In genomic region chr6:159042003-159042823, GRCh38 we compare ENCODE assay signal across 1 cellular context.
TF ChIP-seq lines count a peak whose summit lies in the region.

No MANE protein-coding gene starts in this region.

TF ChIP-seq in HepG2, 621 proteins besides CTCF, POLR2A, EP300 and RAD21 (continued from another document and continues in another):
- TF ChIP-seq PAWR (CRISPR knock-in tag; IDR thresholded peaks at IDR 0.05; ENCODE audit: borderline replicate concordance): no peak
- TF ChIP-seq ZNF263 (CRISPR knock-in tag; IDR thresholded peaks at IDR 0.05): no peak
- no peak for TF ChIP-seq ESRRA (CRISPR knock-in tag; IDR thresholded peaks at IDR 0.05; ENCODE audit: low read depth)
- TF ChIP-seq, protein P1, sequence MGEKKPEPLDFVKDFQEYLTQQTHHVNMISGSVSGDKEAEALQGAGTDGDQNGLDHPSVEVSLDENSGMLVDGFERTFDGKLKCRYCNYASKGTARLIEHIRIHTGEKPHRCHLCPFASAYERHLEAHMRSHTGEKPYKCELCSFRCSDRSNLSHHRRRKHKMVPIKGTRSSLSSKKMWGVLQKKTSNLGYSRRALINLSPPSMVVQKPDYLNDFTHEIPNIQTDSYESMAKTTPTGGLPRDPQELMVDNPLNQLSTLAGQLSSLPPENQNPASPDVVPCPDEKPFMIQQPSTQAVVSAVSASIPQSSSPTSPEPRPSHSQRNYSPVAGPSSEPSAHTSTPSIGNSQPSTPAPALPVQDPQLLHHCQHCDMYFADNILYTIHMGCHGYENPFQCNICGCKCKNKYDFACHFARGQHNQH (CRISPR knock-in tag; IDR thresholded peaks at IDR 0.05): peak; percentile 36; the same call in 1 of the 2 replicates
- TF ChIP-seq ZNF3 (CRISPR knock-in tag; IDR thresholded peaks at IDR 0.05): no peak
- no peak for TF ChIP-seq SETDB1 (CRISPR knock-in tag; IDR thresholded peaks at IDR 0.05; ENCODE audit: borderline replicate concordance)
- TF ChIP-seq MED1 (CRISPR knock-in tag; IDR thresholded peaks at IDR 0.05): no peak
- TF ChIP-seq LRRFIP1 (CRISPR knock-in tag; conservative IDR thresholded peaks at IDR 0.05): no peak
- no peak for TF ChIP-seq TRAFD1 (CRISPR knock-in tag; IDR thresholded peaks at IDR 0.05; ENCODE audit: borderline replicate concordance)
- no peak for TF ChIP-seq ZMYM3 (CRISPR knock-in tag; IDR thresholded peaks at IDR 0.05)
- TF ChIP-seq, protein P2, sequence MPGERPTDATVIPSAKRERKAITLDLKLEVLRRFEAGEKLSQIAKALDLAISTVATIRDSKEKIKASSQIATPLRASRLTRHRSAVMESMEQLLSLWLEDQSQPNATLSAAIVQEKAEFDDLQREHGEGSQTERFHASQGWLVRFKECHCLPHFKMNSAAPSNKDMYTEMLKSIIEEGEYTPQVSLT (CRISPR knock-in tag; IDR thresholded peaks at IDR 0.05; ENCODE audit: borderline replicate concordance, low read depth): no peak
- TF ChIP-seq ZNF780A (CRISPR knock-in tag; IDR thresholded peaks at IDR 0.05): no peak
- no peak for TF ChIP-seq RBM22 (optimal IDR thresholded peaks at IDR 0.05; ENCODE audit: low read length)
- TF ChIP-seq MBD4 (IDR thresholded peaks at IDR 0.05; ENCODE audit: borderline replicate concordance, low read length): no peak
- TF ChIP-seq, protein P3, sequence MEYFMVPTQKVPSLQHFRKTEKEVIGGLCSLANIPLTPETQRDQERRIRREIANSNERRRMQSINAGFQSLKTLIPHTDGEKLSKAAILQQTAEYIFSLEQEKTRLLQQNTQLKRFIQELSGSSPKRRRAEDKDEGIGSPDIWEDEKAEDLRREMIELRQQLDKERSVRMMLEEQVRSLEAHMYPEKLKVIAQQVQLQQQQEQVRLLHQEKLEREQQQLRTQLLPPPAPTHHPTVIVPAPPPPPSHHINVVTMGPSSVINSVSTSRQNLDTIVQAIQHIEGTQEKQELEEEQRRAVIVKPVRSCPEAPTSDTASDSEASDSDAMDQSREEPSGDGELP (IDR thresholded peaks at IDR 0.05; ENCODE audit: borderline replicate concordance, low read depth): peak; percentile 50; the same call in 1 of the 2 replicates
- TF ChIP-seq, protein P4, sequence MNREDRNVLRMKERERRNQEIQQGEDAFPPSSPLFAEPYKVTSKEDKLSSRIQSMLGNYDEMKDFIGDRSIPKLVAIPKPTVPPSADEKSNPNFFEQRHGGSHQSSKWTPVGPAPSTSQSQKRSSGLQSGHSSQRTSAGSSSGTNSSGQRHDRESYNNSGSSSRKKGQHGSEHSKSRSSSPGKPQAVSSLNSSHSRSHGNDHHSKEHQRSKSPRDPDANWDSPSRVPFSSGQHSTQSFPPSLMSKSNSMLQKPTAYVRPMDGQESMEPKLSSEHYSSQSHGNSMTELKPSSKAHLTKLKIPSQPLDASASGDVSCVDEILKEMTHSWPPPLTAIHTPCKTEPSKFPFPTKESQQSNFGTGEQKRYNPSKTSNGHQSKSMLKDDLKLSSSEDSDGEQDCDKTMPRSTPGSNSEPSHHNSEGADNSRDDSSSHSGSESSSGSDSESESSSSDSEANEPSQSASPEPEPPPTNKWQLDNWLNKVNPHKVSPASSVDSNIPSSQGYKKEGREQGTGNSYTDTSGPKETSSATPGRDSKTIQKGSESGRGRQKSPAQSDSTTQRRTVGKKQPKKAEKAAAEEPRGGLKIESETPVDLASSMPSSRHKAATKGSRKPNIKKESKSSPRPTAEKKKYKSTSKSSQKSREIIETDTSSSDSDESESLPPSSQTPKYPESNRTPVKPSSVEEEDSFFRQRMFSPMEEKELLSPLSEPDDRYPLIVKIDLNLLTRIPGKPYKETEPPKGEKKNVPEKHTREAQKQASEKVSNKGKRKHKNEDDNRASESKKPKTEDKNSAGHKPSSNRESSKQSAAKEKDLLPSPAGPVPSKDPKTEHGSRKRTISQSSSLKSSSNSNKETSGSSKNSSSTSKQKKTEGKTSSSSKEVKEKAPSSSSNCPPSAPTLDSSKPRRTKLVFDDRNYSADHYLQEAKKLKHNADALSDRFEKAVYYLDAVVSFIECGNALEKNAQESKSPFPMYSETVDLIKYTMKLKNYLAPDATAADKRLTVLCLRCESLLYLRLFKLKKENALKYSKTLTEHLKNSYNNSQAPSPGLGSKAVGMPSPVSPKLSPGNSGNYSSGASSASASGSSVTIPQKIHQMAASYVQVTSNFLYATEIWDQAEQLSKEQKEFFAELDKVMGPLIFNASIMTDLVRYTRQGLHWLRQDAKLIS (CRISPR knock-in tag; IDR thresholded peaks at IDR 0.05): no peak
- TF ChIP-seq, protein P5, sequence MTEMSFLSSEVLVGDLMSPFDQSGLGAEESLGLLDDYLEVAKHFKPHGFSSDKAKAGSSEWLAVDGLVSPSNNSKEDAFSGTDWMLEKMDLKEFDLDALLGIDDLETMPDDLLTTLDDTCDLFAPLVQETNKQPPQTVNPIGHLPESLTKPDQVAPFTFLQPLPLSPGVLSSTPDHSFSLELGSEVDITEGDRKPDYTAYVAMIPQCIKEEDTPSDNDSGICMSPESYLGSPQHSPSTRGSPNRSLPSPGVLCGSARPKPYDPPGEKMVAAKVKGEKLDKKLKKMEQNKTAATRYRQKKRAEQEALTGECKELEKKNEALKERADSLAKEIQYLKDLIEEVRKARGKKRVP (CRISPR knock-in tag; IDR thresholded peaks at IDR 0.05): no peak
- no peak for TF ChIP-seq NR2F2 (IDR thresholded peaks at IDR 0.05; ENCODE audit: borderline replicate concordance, low read depth)
- no peak for TF ChIP-seq MED13 (CRISPR knock-in tag; IDR thresholded peaks at IDR 0.05)
- TF ChIP-seq ZMYM2 (CRISPR knock-in tag; IDR thresholded peaks at IDR 0.05): no peak
- TF ChIP-seq, protein P6, sequence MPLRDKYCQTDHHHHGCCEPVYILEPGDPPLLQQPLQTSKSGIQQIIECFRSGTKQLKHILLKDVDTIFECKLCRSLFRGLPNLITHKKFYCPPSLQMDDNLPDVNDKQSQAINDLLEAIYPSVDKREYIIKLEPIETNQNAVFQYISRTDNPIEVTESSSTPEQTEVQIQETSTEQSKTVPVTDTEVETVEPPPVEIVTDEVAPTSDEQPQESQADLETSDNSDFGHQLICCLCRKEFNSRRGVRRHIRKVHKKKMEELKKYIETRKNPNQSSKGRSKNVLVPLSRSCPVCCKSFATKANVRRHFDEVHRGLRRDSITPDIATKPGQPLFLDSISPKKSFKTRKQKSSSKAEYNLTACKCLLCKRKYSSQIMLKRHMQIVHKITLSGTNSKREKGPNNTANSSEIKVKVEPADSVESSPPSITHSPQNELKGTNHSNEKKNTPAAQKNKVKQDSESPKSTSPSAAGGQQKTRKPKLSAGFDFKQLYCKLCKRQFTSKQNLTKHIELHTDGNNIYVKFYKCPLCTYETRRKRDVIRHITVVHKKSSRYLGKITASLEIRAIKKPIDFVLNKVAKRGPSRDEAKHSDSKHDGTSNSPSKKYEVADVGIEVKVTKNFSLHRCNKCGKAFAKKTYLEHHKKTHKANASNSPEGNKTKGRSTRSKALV (CRISPR knock-in tag; IDR thresholded peaks at IDR 0.05): no peak
- no peak for TF ChIP-seq ZNF460 (CRISPR knock-in tag; IDR thresholded peaks at IDR 0.05; ENCODE audit: borderline replicate concordance)
- TF ChIP-seq PAF1 (CRISPR knock-in tag; IDR thresholded peaks at IDR 0.05): no peak
- no peak for TF ChIP-seq TBL1XR1 (IDR thresholded peaks at IDR 0.05; ENCODE audit: borderline replicate concordance, low read length, partially characterized antibody)
- no peak for TF ChIP-seq GZF1 (CRISPR knock-in tag; IDR thresholded peaks at IDR 0.05)
- TF ChIP-seq KDM1A (CRISPR knock-in tag; IDR thresholded peaks at IDR 0.05): no peak
- no peak for TF ChIP-seq JARID2 (CRISPR knock-in tag; IDR thresholded peaks at IDR 0.05; ENCODE audit: insufficient replicate concordance)
- no peak for TF ChIP-seq ARHGAP35 (CRISPR knock-in tag; IDR thresholded peaks at IDR 0.05; ENCODE audit: borderline replicate concordance)
- no peak for TF ChIP-seq ARNTL (CRISPR knock-in tag; IDR thresholded peaks at IDR 0.05)
- peak; percentile 52 for TF ChIP-seq ZEB1 (IDR thresholded peaks at IDR 0.05; ENCODE audit: insufficient replicate concordance, low read depth)
- TF ChIP-seq ZFP1 (CRISPR knock-in tag; IDR thresholded peaks at IDR 0.05): no peak
- peak; percentile 78 for TF ChIP-seq STAG1 (CRISPR knock-in tag; IDR thresholded peaks at IDR 0.05)
- TF ChIP-seq NFYC (CRISPR knock-in tag; IDR thresholded peaks at IDR 0.05): no peak
- no peak for TF ChIP-seq ZNF317 (CRISPR knock-in tag; IDR thresholded peaks at IDR 0.05)
- 0 out of 2 replicates have a peak, but pooled peaks have one; percentile 18 for TF ChIP-seq SAP130 (CRISPR knock-in tag; IDR thresholded peaks at IDR 0.05; ENCODE audit: low read depth)
- TF ChIP-seq HES4 (CRISPR knock-in tag; IDR thresholded peaks at IDR 0.05; ENCODE audit: borderline replicate concordance): no peak
- TF ChIP-seq FOSL2 (CRISPR knock-in tag; IDR thresholded peaks at IDR 0.05): peak; percentile 35; the same call in 1 of the 2 replicates
- no peak for TF ChIP-seq ZBTB7A (CRISPR knock-in tag; IDR thresholded peaks at IDR 0.05)
- TF ChIP-seq PLRG1 (conservative IDR thresholded peaks at IDR 0.05): no peak
- TF ChIP-seq HNRNPH1 (optimal IDR thresholded peaks at IDR 0.05; ENCODE audit: low read depth, low read length): no peak
- no peak for TF ChIP-seq ZNF501 (CRISPR knock-in tag; IDR thresholded peaks at IDR 0.05)
- TF ChIP-seq SNAI1 (CRISPR knock-in tag; IDR thresholded peaks at IDR 0.05; ENCODE audit: borderline replicate concordance): no peak
- no peak for TF ChIP-seq ZNF546 (CRISPR knock-in tag; conservative IDR thresholded peaks at IDR 0.05)
- TF ChIP-seq HNF1B (CRISPR knock-in tag; IDR thresholded peaks at IDR 0.05): 0 out of 2 replicates have a peak, but pooled peaks have one; percentile 40
- TF ChIP-seq ZNF33B (CRISPR knock-in tag; IDR thresholded peaks at IDR 0.05): no peak
- TF ChIP-seq, protein P7, sequence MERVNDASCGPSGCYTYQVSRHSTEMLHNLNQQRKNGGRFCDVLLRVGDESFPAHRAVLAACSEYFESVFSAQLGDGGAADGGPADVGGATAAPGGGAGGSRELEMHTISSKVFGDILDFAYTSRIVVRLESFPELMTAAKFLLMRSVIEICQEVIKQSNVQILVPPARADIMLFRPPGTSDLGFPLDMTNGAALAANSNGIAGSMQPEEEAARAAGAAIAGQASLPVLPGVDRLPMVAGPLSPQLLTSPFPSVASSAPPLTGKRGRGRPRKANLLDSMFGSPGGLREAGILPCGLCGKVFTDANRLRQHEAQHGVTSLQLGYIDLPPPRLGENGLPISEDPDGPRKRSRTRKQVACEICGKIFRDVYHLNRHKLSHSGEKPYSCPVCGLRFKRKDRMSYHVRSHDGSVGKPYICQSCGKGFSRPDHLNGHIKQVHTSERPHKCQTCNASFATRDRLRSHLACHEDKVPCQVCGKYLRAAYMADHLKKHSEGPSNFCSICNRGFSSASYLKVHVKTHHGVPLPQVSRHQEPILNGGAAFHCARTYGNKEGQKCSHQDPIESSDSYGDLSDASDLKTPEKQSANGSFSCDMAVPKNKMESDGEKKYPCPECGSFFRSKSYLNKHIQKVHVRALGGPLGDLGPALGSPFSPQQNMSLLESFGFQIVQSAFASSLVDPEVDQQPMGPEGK (CRISPR knock-in tag; IDR thresholded peaks at IDR 0.05): no peak
- TF ChIP-seq ZNF549 (CRISPR knock-in tag; IDR thresholded peaks at IDR 0.05): no peak
- TF ChIP-seq ZNF788 (CRISPR knock-in tag; IDR thresholded peaks at IDR 0.05; ENCODE audit: borderline replicate concordance): no peak
- 0 out of 2 replicates have a peak, but pooled peaks have one; percentile 24 for TF ChIP-seq SMAD3 (CRISPR knock-in tag; IDR thresholded peaks at IDR 0.05)
